ENCODE assay signal across 33 cellular contexts in genomic region chr11:86491048-86491447, GRCh38.
"Had no signal": no experiment of that assay in that cellular context is flagged by ENCODE, and none has a peak within 500 bp of the region (broad histone marks: within the 10 kb centered on the region; RNA-seq: fewer than 3 reads in every experiment).

No MANE protein-coding gene starts in this region.

- H3K27me3 Mint-ChIP-seq: activated naive CD8-positive, alpha-beta T cell; activated naive CD8-positive, alpha-beta T cell treated with anti-CD3 and anti-CD28 coated beads, Interleukin-2, amount 50 U/mL, for 24 hours had no signal

- FAIRE-seq: RCC 7860 had no signal

- H3K9me3 ChIP-seq: breast epithelium, MG63 had no signal

- H3K4me3 ChIP-seq: breast epithelium, MG63 had no signal

- H3K27ac Mint-ChIP-seq: activated CD4-positive, alpha-beta memory T cell treated with anti-CD3 and anti-CD28 coated beads, Interleukin-2, amount 10 ng/mL, durations not matched to agents 7 days and 5 days; activated naive CD4-positive, alpha-beta T cell treated with anti-CD3 and anti-CD28 coated beads, Interleukin-2, amount 10 ng/mL, durations not matched to agents 7 days and 5 days; activated naive CD8-positive, alpha-beta T cell; activated naive CD8-positive, alpha-beta T cell treated with anti-CD3 and anti-CD28 coated beads, Interleukin-2, amount 50 U/mL, for 24 hours had no signal

- DNase-seq: activated CD4-positive, alpha-beta memory T cell treated with anti-CD3 and anti-CD28 coated beads, Interleukin-2, amount 10 ng/mL, durations not matched to agents 7 days and 5 days; activated CD4-positive, alpha-beta T cell treated with anti-CD3 and anti-CD28 coated beads for 1 hour; activated CD4-positive, alpha-beta T cell treated with anti-CD3 and anti-CD28 coated beads for 48 hours; activated CD4-positive, CD25-positive, alpha-beta regulatory T cell; activated effector memory CD4-positive, alpha-beta T cell treated with Interleukin-2 at 50 U/mL for 16 hours; activated naive CD4-positive, alpha-beta T cell treated with anti-CD3 and anti-CD28 coated beads, Interleukin-2, amount 10 ng/mL, durations not matched to agents 7 days and 5 days; activated naive CD8-positive, alpha-beta T cell treated with anti-CD3 and anti-CD28 coated beads, Interleukin-2, amount 50 U/mL, for 24 hours; activated T-cell treated with anti-CD3 and anti-CD28 coated beads, Interleukin-2, amount 50 U/mL, for 4 hours; anterior cingulate cortex; cerebellar nuclear complex; Kasumi-1; KG1; MG63; NCI-H1092; NCI-H1436 treated with DMSO at 0.1 percent for 48 hours; NCI-H1694 treated with DMSO at 0.1 percent for 48 hours; NCI-H2029; NCI-H510A; NCI-H526; NCI-H748 treated with DMSO at 0.1 percent for 48 hours; NK-92 treated with Interleukin-12 subunit alpha and Interleukin-12 subunit beta, amount 100 ng/mL, for 24 hours; PC-3; SIG-M5; SW 1271; T-helper 1 cell; T-helper 2 cell; T-helper 9 cell; WERI-Rb-1 had no signal

- H3K36me3 Mint-ChIP-seq: activated naive CD4-positive, alpha-beta T cell treated with anti-CD3 and anti-CD28 coated beads, Interleukin-2, amount 10 ng/mL, durations not matched to agents 7 days and 5 days; activated naive CD8-positive, alpha-beta T cell had no signal

- H3K4me1 ChIP-seq: breast epithelium had no signal

- H3K4me1 Mint-ChIP-seq: activated CD4-positive, alpha-beta memory T cell treated with anti-CD3 and anti-CD28 coated beads, Interleukin-2, amount 10 ng/mL, durations not matched to agents 7 days and 5 days; activated naive CD4-positive, alpha-beta T cell treated with anti-CD3 and anti-CD28 coated beads, Interleukin-2, amount 10 ng/mL, durations not matched to agents 7 days and 5 days had no signal

- H3K9me3 Mint-ChIP-seq: activated CD4-positive, alpha-beta memory T cell treated with anti-CD3 and anti-CD28 coated beads, Interleukin-2, amount 10 ng/mL, durations not matched to agents 7 days and 5 days; activated naive CD4-positive, alpha-beta T cell treated with anti-CD3 and anti-CD28 coated beads, Interleukin-2, amount 10 ng/mL, durations not matched to agents 7 days and 5 days; activated naive CD8-positive, alpha-beta T cell treated with anti-CD3 and anti-CD28 coated beads, Interleukin-2, amount 50 U/mL, for 24 hours; activated T-cell treated with anti-CD3 and anti-CD28 coated beads, Interleukin-2, amount 50 U/mL, for 4 hours had no signal

- H3K4me3 Mint-ChIP-seq: activated CD4-positive, alpha-beta memory T cell treated with anti-CD3 and anti-CD28 coated beads, Interleukin-2, amount 10 ng/mL, durations not matched to agents 7 days and 5 days; activated naive CD4-positive, alpha-beta T cell treated with anti-CD3 and anti-CD28 coated beads, Interleukin-2, amount 10 ng/mL, durations not matched to agents 7 days and 5 days; activated naive CD8-positive, alpha-beta T cell; activated naive CD8-positive, alpha-beta T cell treated with anti-CD3 and anti-CD28 coated beads, Interleukin-2, amount 50 U/mL, for 24 hours; activated T-cell treated with anti-CD3 and anti-CD28 coated beads, Interleukin-2, amount 50 U/mL, for 4 hours had no signal

- H3K27ac ChIP-seq: breast epithelium, RWPE1, WERI-Rb-1 had no signal

- H3K27me3 ChIP-seq: breast epithelium, MG63 had no signal

- ATAC-seq: activated naive CD8-positive, alpha-beta T cell treated with anti-CD3 and anti-CD28 coated beads, Interleukin-2, amount 50 U/mL, for 24 hours; activated T-cell treated with anti-CD3 and anti-CD28 coated beads, Interleukin-2, amount 50 U/mL, for 4 hours; PC-3; Right ventricle myocardium inferior had no signal

- H3K36me3 ChIP-seq: breast epithelium, MG63 had no signal
